Comparison of ENCODE assay signal across 22 cellular contexts in the genomic region with DNA sequence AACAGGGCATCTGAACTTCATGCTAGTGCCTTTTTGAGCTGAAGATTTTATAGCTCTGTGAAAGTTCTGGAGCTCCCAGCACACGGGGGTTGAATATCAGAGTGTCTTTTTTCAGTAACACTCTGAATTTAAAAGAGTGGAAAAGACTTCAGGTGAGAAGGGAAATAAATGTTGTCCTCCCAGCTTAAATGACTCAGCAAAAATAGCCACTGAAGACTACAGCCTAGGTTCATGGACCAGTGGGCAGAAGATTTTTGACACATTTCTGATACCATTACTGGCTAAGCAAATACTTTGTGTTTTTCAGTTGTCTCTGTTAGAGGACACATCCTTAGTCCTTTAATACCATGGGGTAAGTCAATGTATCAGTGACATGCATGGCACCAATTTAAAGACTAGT.
A peak's percentile ranks its signal among the peaks of the same experiment; 100 is the strongest.
DNase-seq lines count a peak whose midpoint lies in the region; ATAC-seq, FAIRE-seq and TF ChIP-seq lines count a peak whose summit lies in the region.
"Had no signal": no experiment of that assay in that cellular context is flagged by ENCODE, and none has a peak within 500 bp of the region (broad histone marks: within the 10 kb centered on the region; RNA-seq: fewer than 3 reads in every experiment).

No MANE protein-coding gene starts in this region.

- H3K27ac Mint-ChIP-seq in Calu3 (ENCODE audit: unreplicated experiment): no peak overlapping the region
- H3K27ac Mint-ChIP-seq: B cell; CD4-positive, CD25-positive, alpha-beta regulatory T cell; CD8-positive, alpha-beta T cell; HFFc6 had no signal

- no peaks in the 10 kb centered on the region for H3K27me3 ChIP-seq in PC-9 (ENCODE audit: insufficient read depth, low read depth)
- H3K27me3 ChIP-seq in mesendoderm (ENCODE audit: insufficient read depth, low read length, poor library complexity): no peaks in the 10 kb centered on the region
- no peaks in the 10 kb centered on the region for H3K27me3 ChIP-seq in prostate gland (replicated peaks; ENCODE audit: insufficient read depth)
- peaks cover 0 to 4% (median 0%) of the 10 kb centered on the region in 7 donors for H3K27me3 ChIP-seq in heart right ventricle
- H3K27me3 ChIP-seq: BLaER1 had no signal

- H3K56ac ChIP-seq in mesendoderm (ENCODE audit: low read length): no peak overlapping the region

- peak overlapping the region; percentile 68 for H3K18ac ChIP-seq in mesendoderm (ENCODE audit: low read length)

- H4K20me1 ChIP-seq in PC-9 (ENCODE audit: insufficient read depth): no peaks in the 10 kb centered on the region
- H4K20me1 ChIP-seq: BLaER1 had no signal

- H3K4me3 ChIP-seq in A549 (no peak overlapping the region), PC-9 (no peak overlapping the region), mesendoderm (ENCODE audit: low read length) (no peak overlapping the region), prostate gland (no peak overlapping the region), heart right ventricle (no peak overlapping the region)
- H3K4me3 ChIP-seq: BLaER1, GM12878, GM23248, HAP-1 had no signal

- no peaks in the 10 kb centered on the region for H3K79me1 ChIP-seq in mesendoderm (ENCODE audit: low read length)

- FAIRE-seq in A549 (lab: Jason Lieb, UNC): no peak
- FAIRE-seq: GM12878, GM19239, H54 had no signal

- no peak overlapping the region for H4K5ac ChIP-seq in mesendoderm (ENCODE audit: low read length)

- H2AFZ ChIP-seq in PC-9: 0 out of 2 replicates have a peak overlapping the region, but pooled peaks have one; percentile 16
- H2AFZ ChIP-seq: GM23248 had no signal

- no peaks in the 10 kb centered on the region for H3K36me3 Mint-ChIP-seq in Calu3 (ENCODE audit: insufficient read depth, unreplicated experiment)
- H3K36me3 Mint-ChIP-seq: CD4-positive, CD25-positive, alpha-beta regulatory T cell; CD8-positive, alpha-beta T cell had no signal

- no peak overlapping the region for H3K4ac ChIP-seq in mesendoderm (ENCODE audit: low read depth, low read length)

- no peak for ATAC-seq in A549
- ATAC-seq in heart right ventricle: no peak
- ATAC-seq: CD8-positive, alpha-beta T cell; GM12878 had no signal

- H3K9me2 ChIP-seq in PC-9 (ENCODE audit: insufficient read depth): no peaks in the 10 kb centered on the region

- in situ Hi-C loops in Caki2 (cut with HindIII; ENCODE audit: low pct_unique_long_range_greater_than_20kb, low sequenced_read_pairs): no loop called here

- H3K9ac ChIP-seq in mesendoderm (ENCODE audit: low read length): no peak overlapping the region
- H3K9ac ChIP-seq: BLaER1, GM23248 had no signal

- no peak overlapping the region for H2AK5ac ChIP-seq in mesendoderm (ENCODE audit: low read length)

- H3K27me3 Mint-ChIP-seq in Calu3 (ENCODE audit: unreplicated experiment): peaks cover 32% of the 10 kb centered on the region
- H3K27me3 Mint-ChIP-seq: B cell; CD4-positive, CD25-positive, alpha-beta regulatory T cell had no signal

- no peaks in the 10 kb centered on the region for H3K4me1 Mint-ChIP-seq in Calu3 (ENCODE audit: low read depth, unreplicated experiment)
- H3K4me1 Mint-ChIP-seq: B cell; CD4-positive, CD25-positive, alpha-beta regulatory T cell had no signal

- TF ChIP-seq EP300 in A549 (IDR thresholded peaks at IDR 0.05): no peak

- 3% methylated on average over 1 of the region's 1 CpG for WGBS in A549 (ENCODE audit: missing lambda C conversion rate)
- no CpG with 5 or more reads among the region's 1 CpG for WGBS in mesendoderm (ENCODE audit: extremely low coverage, insufficient coverage, low lambda C conversion rate)
- WGBS in prostate gland: 20% methylated on average over 1 of the region's 1 CpG
- WGBS in heart right ventricle, 2 donors: 61 to 63% methylated on average over 1 of the region's 1 CpG

- no peaks in the 10 kb centered on the region for H3K9me3 ChIP-seq in A549
- H3K9me3 ChIP-seq in PC-9 (ENCODE audit: insufficient read depth, low read depth): no peaks in the 10 kb centered on the region
- H3K9me3 ChIP-seq in prostate gland: no peaks in the 10 kb centered on the region
- H3K9me3 ChIP-seq in heart right ventricle: no peaks in the 10 kb centered on the region
- H3K9me3 ChIP-seq: BLaER1, Caco-2, HAP-1 had no signal

- H3K9me3 Mint-ChIP-seq in Calu3 (ENCODE audit: low read depth, unreplicated experiment): no peaks in the 10 kb centered on the region

- H3K4me1 ChIP-seq in A549: no peaks in the 10 kb centered on the region
- H3K4me1 ChIP-seq in PC-9 (replicated peaks; ENCODE audit: insufficient read depth): no peaks in the 10 kb centered on the region
- no peaks in the 10 kb centered on the region for H3K4me1 ChIP-seq in mesendoderm (ENCODE audit: control insufficient read depth, low read depth, low read length)
- no peaks in the 10 kb centered on the region for H3K4me1 ChIP-seq in prostate gland (replicated peaks)
- no peaks in the 10 kb centered on the region for H3K4me1 ChIP-seq in heart right ventricle
- H3K4me1 ChIP-seq: Caco-2, HAP-1 had no signal

- no peak overlapping the region for H2BK120ac ChIP-seq in mesendoderm (ENCODE audit: low read depth, low read length)

- TF ChIP-seq POLR2A in A549 (IDR thresholded peaks at IDR 0.05; ENCODE audit: low read length): no peak
- no peak for TF ChIP-seq POLR2A in prostate gland (IDR thresholded peaks at IDR 0.05)

- H3K4me2 ChIP-seq in A549 (no peak overlapping the region), PC-9 (no peak overlapping the region), mesendoderm (ENCODE audit: low read length) (no peak overlapping the region)
- H3K4me2 ChIP-seq: BLaER1 had no signal

- DNase-seq in A549 (ENCODE audit: low read depth in 1 of 2, low spot score in 1 of 2) (no peak), Caki2 (ENCODE audit: low read depth) (peak; percentile 22), PC-9 (no peak), mesendoderm (no peak), prostate gland (ENCODE audit: low spot score) (no peak), heart right ventricle (no peak), Calu3 (no peak)
- DNase-seq: Caco-2; CD4-positive, CD25-positive, alpha-beta regulatory T cell; CD8-positive, alpha-beta T cell; DMS79; EL; GDM1; GM23248; HFFc6 had no signal

- no peak overlapping the region for H3K27ac ChIP-seq in A549
- H3K27ac ChIP-seq in PC-9: no peak overlapping the region
- no peak overlapping the region for H3K27ac ChIP-seq in mesendoderm (ENCODE audit: low read depth, low read length)
- no peak overlapping the region for H3K27ac ChIP-seq in prostate gland
- H3K27ac ChIP-seq in heart right ventricle: no peak overlapping the region
- H3K27ac ChIP-seq: BLaER1, C4-2B, GM23248 had no signal

- CTCF ChIA-PET in A549 (lab: Yijun Ruan, JAX): no interaction called here
- CTCF ChIA-PET in PC-9 (lab: Charles Lee): no interaction called here
- CTCF ChIA-PET in Calu3 (lab: Charles Lee): no interaction called here

- TF ChIP-seq CTCF in A549 (IDR thresholded peaks at IDR 0.05) (no peak), PC-9 (conservative IDR thresholded peaks at IDR 0.05) (no peak), prostate gland (IDR thresholded peaks at IDR 0.05) (no peak), heart right ventricle (IDR thresholded peaks at IDR 0.05) (no peak), Calu3 (IDR thresholded peaks at IDR 0.05; ENCODE audit: unreplicated experiment) (no peak)

- H3K4me3 Mint-ChIP-seq in Calu3 (ENCODE audit: low read depth, unreplicated experiment): no peak overlapping the region
- H3K4me3 Mint-ChIP-seq: B cell; CD4-positive, CD25-positive, alpha-beta regulatory T cell; CD8-positive, alpha-beta T cell; HFFc6 had no signal

- no peaks in the 10 kb centered on the region for H3K36me3 ChIP-seq in PC-9 (ENCODE audit: low read depth)
- H3K36me3 ChIP-seq in mesendoderm (ENCODE audit: control insufficient read depth, insufficient read depth, low read length): no peaks in the 10 kb centered on the region
- no peaks in the 10 kb centered on the region for H3K36me3 ChIP-seq in prostate gland
- H3K36me3 ChIP-seq in heart right ventricle: no peaks in the 10 kb centered on the region
- H3K36me3 ChIP-seq: BLaER1, HAP-1 had no signal

- intact Hi-C loops in PC-9 (cut with micrococcal nuclease; ENCODE audit: unreplicated experiment) (no loop called here), prostate gland (cut with DNase I) (no loop called here), heart right ventricle (cut with DNase I) (no loop called here), Calu3 (cut with micrococcal nuclease; ENCODE audit: unreplicated experiment) (no loop called here)

- BruUV-seq in PC-9 (replicated peaks; lab: Mats Ljungman, UMichigan) (no TSS peak), Calu3 (replicated peaks; lab: Mats Ljungman, UMichigan) (no TSS peak)

- H2BK5ac ChIP-seq in mesendoderm (ENCODE audit: low read length): no peak overlapping the region

- POLR2A ChIA-PET in A549 (lab: Yijun Ruan, JAX) (no interaction called here), PC-9 (lab: Charles Lee; ENCODE audit: unreplicated experiment) (no interaction called here)

- TF ChIP-seq RAD21 in A549 (conservative IDR thresholded peaks at IDR 0.05 in 1 of 2, IDR thresholded peaks at IDR 0.05 in 1 of 2): no peak

- H4K8ac ChIP-seq in mesendoderm (ENCODE audit: low read depth, low read length): no peak overlapping the region

- no peaks in the 10 kb centered on the region for H3F3A ChIP-seq in PC-9 (ENCODE audit: insufficient read depth, low read depth)

- no peak overlapping the region for H3K23ac ChIP-seq in mesendoderm (ENCODE audit: low read length)

- no peak overlapping the region for H2BK15ac ChIP-seq in mesendoderm (replicated peaks; ENCODE audit: low read depth)

- no peaks in the 10 kb centered on the region for H3K79me2 ChIP-seq in PC-9 (ENCODE audit: low read depth)
- H3K79me2 ChIP-seq in mesendoderm (ENCODE audit: control insufficient read depth, insufficient read depth, low read length): no peaks in the 10 kb centered on the region

TF ChIP-seq in A549, 52 proteins besides CTCF, POLR2A, EP300 and RAD21:
- peak; percentile 90 for TF ChIP-seq NFE2L2 (conservative IDR thresholded peaks at IDR 0.05; ENCODE audit: low read length)
- TF ChIP-seq CBX8 (IDR thresholded peaks at IDR 0.05): no peak
- peak; percentile 78 for TF ChIP-seq MAFK (IDR thresholded peaks at IDR 0.05; ENCODE audit: partially characterized antibody)
- no peak for TF ChIP-seq SMC3 (IDR thresholded peaks at IDR 0.05)
- TF ChIP-seq NR3C1 (IDR thresholded peaks at IDR 0.05): no peak
TF ChIP-seq in A549: peak in this region for 2.
